ENCODE assay signal across 25 cellular contexts in genomic region chr15:79474252-79474651, GRCh38. TPM values are rescaled to one million over a fixed set of nuclear protein-coding genes. Genes with fewer than 3 reads are reported as not detected.
DNase-seq lines count a peak whose midpoint lies in the region; ATAC-seq and TF ChIP-seq lines count a peak whose summit lies in the region.
"Had no signal": no experiment of that assay in that cellular context is flagged by ENCODE, and none has a peak within 500 bp of the region (broad histone marks: within the 10 kb centered on the region; RNA-seq: fewer than 3 reads in every experiment).

No MANE protein-coding gene starts in this region.

- no peaks in the 10 kb centered on the region for H3K9me3 ChIP-seq in hepatocyte (ENCODE audit: low read depth)
- H3K9me3 ChIP-seq: esophagus squamous epithelium had no signal

- H3K4me2 ChIP-seq in hepatocyte, result no peak overlapping the region

- WGBS in hepatocyte (ENCODE audit: low lambda C conversion rate, missing lambda C conversion rate), result 67% methylated on average over 1 of the region's 1 CpG

- H3K79me2 ChIP-seq in hepatocyte, result no peaks in the 10 kb centered on the region

- H3K27ac ChIP-seq in hepatocyte, result no peak overlapping the region
- H3K27ac ChIP-seq: esophagus squamous epithelium, SK-N-MC had no signal

- H3K9me2 ChIP-seq in hepatocyte (replicated peaks; ENCODE audit: insufficient read depth), result no peaks in the 10 kb centered on the region

- H3K27me3 ChIP-seq in hepatocyte, result no peaks in the 10 kb centered on the region

- no peaks in the 10 kb centered on the region for H3K36me3 ChIP-seq in hepatocyte (replicated peaks; ENCODE audit: insufficient read depth, low read depth)
- H3K36me3 ChIP-seq: esophagus squamous epithelium had no signal

- H2AFZ ChIP-seq in hepatocyte, result no peak overlapping the region

- no peak for TF ChIP-seq CTCF in AG09309 (IDR thresholded peaks at IDR 0.05; ENCODE audit: control insufficient read depth, insufficient read depth, low read depth, low read length, missing control alignments)
- no peak for TF ChIP-seq CTCF in choroid plexus epithelial cell (conservative IDR thresholded peaks at IDR 0.05; ENCODE audit: low read depth, low read length)
- TF ChIP-seq CTCF in hepatocyte (IDR thresholded peaks at IDR 0.05; ENCODE audit: poor library complexity), result no peak

- intact Hi-C loops in left cardiac atrium (cut with DNase I), result no loop called here

- H3K4me1 ChIP-seq in hepatocyte (ENCODE audit: insufficient read depth), result no peaks in the 10 kb centered on the region
- H3K4me1 ChIP-seq: esophagus squamous epithelium had no signal

- no peaks in the 10 kb centered on the region for H4K20me1 ChIP-seq in hepatocyte (ENCODE audit: insufficient read depth, poor library complexity, severe bottlenecking)

- ATAC-seq in left cardiac atrium (no peak), HG02885 (IDR thresholded peaks at IDR 0.05; ENCODE audit: poor library complexity, unreplicated experiment) (no peak)
- ATAC-seq: effector memory CD8-positive, alpha-beta T cell; right cardiac atrium; WTC11 had no signal

- H3K4me3 ChIP-seq in AG09309 (ENCODE audit: control insufficient read depth, low read depth, low read length) (no peak overlapping the region), choroid plexus epithelial cell (ENCODE audit: low read depth, low read length) (no peak overlapping the region), hepatocyte (no peak overlapping the region)
- H3K4me3 ChIP-seq: esophagus squamous epithelium, lung, SK-N-MC had no signal

- DNase-seq in AG09309 (ENCODE audit: low read depth), result peak; percentile 20
- peak; percentile 34 for DNase-seq in LHCN-M2 (ENCODE audit: low read depth)
- DNase-seq in choroid plexus epithelial cell (ENCODE audit: low read depth), result peak; percentile 4
- DNase-seq in myocyte (ENCODE audit: low read depth), result peak; percentile 31
- no peak for DNase-seq in effector CD4-positive, alpha-beta T cell
- no peak for DNase-seq in left cardiac atrium
- DNase-seq in hepatocyte (ENCODE audit: low spot score), result no peak
- DNase-seq: activated CD4-positive, alpha-beta memory T cell treated with anti-CD3 and anti-CD28 coated beads for 36 hours; activated gamma-delta T cell; CD4-positive, alpha-beta T cell; DMS153; effector memory CD8-positive, alpha-beta T cell; esophagus squamous epithelium; GF-D8; H7; islet precursor cell; NCI-H1092 treated with DMSO at 0.1 percent for 48 hours; NCI-H510A; nucleus accumbens; right cardiac atrium; substantia nigra had no signal

RNA-seq across cellular contexts. Expression of gene MINAR1, which starts 42.1 kb away (rescaled TPM):
- total RNA-seq in LHCN-M2 (2014; rRNA removed), result 0.26 and 0.52 TPM in 2 replicates
- polyA plus RNA-seq in LHCN-M2 (2012), result 0.26 TPM
- 1.3 and 2.5 TPM in 2 replicates for total RNA-seq in myocyte
- polyA plus RNA-seq in myocyte (2012), result 1.6 TPM
- under 1 TPM; 0.12 to 0.34 TPM for total RNA-seq in left cardiac atrium
- total RNA-seq in hepatocyte, result 1.3 TPM in 2 replicates
- 0.10 and 0.74 TPM in 2 replicates for polyA plus RNA-seq in hepatocyte

Comparison
In these comparisons a context has a peak if more than half of its experiments do, and no peak if none do; other contexts are left out.
1. DNase-seq: peak in AG09309 (single experiment), LHCN-M2 (single experiment), choroid plexus epithelial cell (single experiment) and myocyte (single experiment); none in effector CD4-positive, alpha-beta T cell (single experiment), left cardiac atrium (single experiment) and hepatocyte (single experiment).